In genomic region chr17:35617505-35617904, GRCh38 we compare ENCODE assay signal across 17 cellular contexts. TPM values are rescaled to one million over a fixed set of nuclear protein-coding genes. Genes with fewer than 3 reads are reported as not detected.
"Had no signal": no experiment of that assay in that cellular context is flagged by ENCODE, and none has a peak within 500 bp of the region (broad histone marks: within the 10 kb centered on the region; RNA-seq: fewer than 3 reads in every experiment).

No MANE protein-coding gene starts in this region.

- H3K27ac ChIP-seq: epithelial cell of prostate, sigmoid colon, suprapubic skin, upper lobe of right lung had no signal

- ATAC-seq: activated T-helper 17 cell treated with anti-CD3 and anti-CD28 coated beads, Interleukin-2, amount 50 U/mL, for 72 hours; natural killer cell; stimulated activated naive CD8-positive, alpha-beta T cell treated with anti-CD3 and anti-CD28 coated beads, Interleukin-15, Interleukin-2, amounts not matched to agents 100 U/mL and 50 U/mL, for 24 hours; upper lobe of right lung had no signal

- FAIRE-seq: astrocyte had no signal

- H3K9me3 ChIP-seq: sigmoid colon, suprapubic skin, upper lobe of right lung had no signal

- H3K4me3 ChIP-seq: sigmoid colon, suprapubic skin, upper lobe of right lung had no signal

- H3K27me3 ChIP-seq: sigmoid colon, suprapubic skin, upper lobe of right lung had no signal

- H3K4me1 ChIP-seq: suprapubic skin, upper lobe of right lung had no signal

- DNase-seq: activated CD4-positive, alpha-beta T cell treated with anti-CD3 and anti-CD28 coated beads for 4 hours; activated naive CD4-positive, alpha-beta T cell treated with anti-CD3 and anti-CD28 coated beads for 36 hours; activated T-cell treated with anti-CD3 and anti-CD28 coated beads for 4 hours; hypothalamus; natural killer cell; occipital lobe; sigmoid colon; stimulated activated CD4-positive, alpha-beta T cell treated with anti-CD3 and anti-CD28 coated beads, Interleukin-12 subunit alpha, Interleukin-12 subunit beta, amount 100 ng/mL, for 4 hours; stimulated activated naive CD8-positive, alpha-beta T cell treated with anti-CD3 and anti-CD28 coated beads, Interleukin-15, Interleukin-2, amounts not matched to agents 100 U/mL and 50 U/mL, for 24 hours; T-helper 2 cell; upper lobe of right lung had no signal

RNA-seq across cellular contexts. Expression of gene SLFN14, which starts 56.9 kb away (rescaled TPM):
- total RNA-seq: activated naive CD4-positive, alpha-beta T cell treated with anti-CD3 and anti-CD28 coated beads for 36 hours; astrocyte; lung microvascular endothelial cell; progenitor cell of endocrine pancreas; sigmoid colon; suprapubic skin; upper lobe of right lung had no signal
- polyA plus RNA-seq: sigmoid colon had no signal
